In genomic region chrX:153821066-153821465, GRCh38 we compare ENCODE assay signal across 18 cellular contexts. TPM values are rescaled to one million over a fixed set of nuclear protein-coding genes. Genes with fewer than 3 reads are reported as not detected.
"Had no signal": no experiment of that assay in that cellular context is flagged by ENCODE, and none has a peak within 500 bp of the region (broad histone marks: within the 10 kb centered on the region; RNA-seq: fewer than 3 reads in every experiment).

No MANE protein-coding gene starts in this region.

- H3K27ac ChIP-seq: epithelial cell of prostate, gastrocnemius medialis, hepatocyte, neutrophil, prostate gland, right lobe of liver, transverse colon had no signal

- H3K27me3 ChIP-seq: hepatocyte, transverse colon had no signal

- H3K36me3 Mint-ChIP-seq: activated naive CD4-positive, alpha-beta T cell treated with anti-CD3 and anti-CD28 coated beads, Interleukin-2, amount 50 U/mL, for 24 hours; mesothelial cell of epicardium; stimulated activated memory B cell treated with anti-CD40 and anti-IgM and Interleukin-4, amounts not matched to agents 10 μg/mL and 1 μg/mL and 100 μg/mL, for 72 hours had no signal

- H3K4me3 Mint-ChIP-seq: activated B cell treated with CpG ODN at 0.5 μM for 24 hours; activated CD4-positive, alpha-beta T cell treated with anti-CD3 and anti-CD28 coated beads, Interleukin-2, amount 10 ng/mL, durations not matched to agents 7 days and 5 days; activated naive CD4-positive, alpha-beta T cell treated with anti-CD3 and anti-CD28 coated beads, Interleukin-2, amount 50 U/mL, for 24 hours; mesothelial cell of epicardium; stimulated activated memory B cell treated with anti-CD40 and anti-IgM and Interleukin-4, amounts not matched to agents 10 μg/mL and 1 μg/mL and 100 μg/mL, for 72 hours had no signal

- DNase-seq: activated B cell treated with CpG ODN at 0.5 μM for 24 hours; activated CD4-positive, alpha-beta T cell treated with anti-CD3 and anti-CD28 coated beads, Interleukin-2, amount 10 ng/mL, durations not matched to agents 7 days and 5 days; activated CD8-positive, alpha-beta memory T cell treated with anti-CD3 and anti-CD28 coated beads for 24 hours; cortex of kidney; effector CD8-positive, alpha-beta T cell; gastrocnemius medialis; kidney glomerular epithelial cell; right lobe of liver; stimulated activated CD4-positive, alpha-beta T cell treated with anti-CD3 and anti-CD28 coated beads, Interleukin-1b, Interleukin-23, amount 100 ng/mL, for 48 hours; transverse colon had no signal

- ATAC-seq: gastrocnemius medialis; right lobe of liver; stimulated activated memory B cell treated with anti-CD40 and anti-IgM and Interleukin-4, amounts not matched to agents 10 μg/mL and 1 μg/mL and 100 μg/mL, for 72 hours had no signal

- H3K9me3 Mint-ChIP-seq: activated B cell treated with CpG ODN at 0.5 μM for 24 hours; activated CD4-positive, alpha-beta T cell treated with anti-CD3 and anti-CD28 coated beads, Interleukin-2, amount 10 ng/mL, durations not matched to agents 7 days and 5 days; activated naive CD4-positive, alpha-beta T cell treated with anti-CD3 and anti-CD28 coated beads, Interleukin-2, amount 50 U/mL, for 24 hours; stimulated activated memory B cell treated with anti-CD40 and anti-IgM and Interleukin-4, amounts not matched to agents 10 μg/mL and 1 μg/mL and 100 μg/mL, for 72 hours had no signal

- H3K9me3 ChIP-seq: gastrocnemius medialis, neutrophil, prostate gland, right lobe of liver, transverse colon had no signal

- H3K27me3 Mint-ChIP-seq: activated naive CD4-positive, alpha-beta T cell treated with anti-CD3 and anti-CD28 coated beads, Interleukin-2, amount 50 U/mL, for 24 hours had no signal

- H3K27ac Mint-ChIP-seq: activated B cell treated with CpG ODN at 0.5 μM for 24 hours; activated CD4-positive, alpha-beta T cell treated with anti-CD3 and anti-CD28 coated beads, Interleukin-2, amount 10 ng/mL, durations not matched to agents 7 days and 5 days; activated naive CD4-positive, alpha-beta T cell treated with anti-CD3 and anti-CD28 coated beads, Interleukin-2, amount 50 U/mL, for 24 hours; mesothelial cell of epicardium; stimulated activated memory B cell treated with anti-CD40 and anti-IgM and Interleukin-4, amounts not matched to agents 10 μg/mL and 1 μg/mL and 100 μg/mL, for 72 hours had no signal

- H3K4me1 ChIP-seq: gastrocnemius medialis, prostate gland, right lobe of liver had no signal

- H3K4me3 ChIP-seq: gastrocnemius medialis, hepatocyte, prostate gland, right lobe of liver, transverse colon had no signal

- H3K36me3 ChIP-seq: gastrocnemius medialis, neutrophil, prostate gland, right lobe of liver, transverse colon had no signal

RNA-seq across cellular contexts. Expression of gene SRPK3, which starts 40.2 kb away (rescaled TPM):
- total RNA-seq: activated B cell treated with CpG ODN at 0.5 μM for 24 hours; activated CD4-positive, alpha-beta T cell treated with anti-CD3 and anti-CD28 coated beads, Interleukin-2, amount 10 ng/mL, durations not matched to agents 7 days and 5 days; mesothelial cell of epicardium; right lobe of liver; T-helper 1 cell treated with Interleukin-12 subunit alpha and Interleukin-12 subunit beta and Interleukin-4 antibody, amounts not matched to agents 30 ng/mL and 1 ng/mL, for 36 hours had no signal

RNA-seq across cellular contexts. Expression of gene PLXNB3, which starts 57.0 kb away (rescaled TPM):
- total RNA-seq: activated B cell treated with CpG ODN at 0.5 μM for 24 hours had no signal
